In the genomic region with DNA sequence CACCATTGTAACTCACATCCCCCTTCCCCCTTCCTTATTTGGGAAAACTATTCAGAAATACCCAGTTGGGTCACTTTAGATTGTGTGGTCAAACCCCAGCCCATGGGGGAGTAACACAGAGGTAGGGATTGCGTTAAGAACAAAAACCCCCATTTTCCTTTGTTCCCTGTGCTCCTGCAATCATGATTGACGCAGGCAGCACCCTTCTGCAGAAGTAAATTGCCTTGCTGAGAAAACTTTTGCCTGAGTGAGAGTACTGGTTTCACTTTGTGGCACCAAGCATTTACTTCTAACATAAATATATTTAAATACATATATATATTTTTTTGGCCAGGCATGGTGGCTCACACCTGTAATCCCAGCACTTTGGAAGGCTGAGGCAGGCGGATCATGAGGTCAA, we compare ENCODE assay signal across 4 cellular contexts.
TF ChIP-seq lines count a peak whose summit lies in the region.

No MANE protein-coding gene starts in this region.

TF ChIP-seq in HEK293, 187 proteins besides CTCF, POLR2A, EP300 and RAD21:
- TF ChIP-seq SETDB1 (IDR thresholded peaks at IDR 0.05; ENCODE audit: insufficient read length, low read length): peak; percentile 47

TF ChIP-seq in GM12878, 131 proteins besides CTCF, POLR2A, EP300 and RAD21:
- TF ChIP-seq CBX5 (IDR thresholded peaks at IDR 0.05; ENCODE audit: low read depth): peak; percentile 85; the same call in 1 of the 2 replicates
TF ChIP-seq in GM12878: peak in this region for 1; not testable (repeated sequence) for 130.

TF ChIP-seq in K562, 482 proteins besides CTCF, POLR2A, EP300 and RAD21:
- TF ChIP-seq ZNF280A (IDR thresholded peaks at IDR 0.05; ENCODE audit: low read depth, partially characterized antibody): peak; percentile 91
- peak in 1 of 2 experiments; percentile 92; a peak in 2 of 3 replicates for TF ChIP-seq CBX3 (IDR thresholded peaks at IDR 0.05; ENCODE audit: borderline replicate concordance in 1 of 2, low read length in 2 of 2)
- TF ChIP-seq TRIM24 (IDR thresholded peaks at IDR 0.05): 0 out of 4 replicates have a peak, but pooled peaks of 1 of the 2 experiments have one; percentile 11
- TF ChIP-seq CBX5 (IDR thresholded peaks at IDR 0.05; ENCODE audit: borderline replicate concordance, low read depth): peak; percentile 95
- TF ChIP-seq ZNF561 (CRISPR knock-in tag; conservative IDR thresholded peaks at IDR 0.05): 0 out of 2 replicates have a peak, but pooled peaks have one; percentile 38
- TF ChIP-seq TRIM28 (IDR thresholded peaks at IDR 0.05): peak; percentile 66

TF ChIP-seq in H1, 55 proteins besides CTCF, POLR2A, EP300 and RAD21:
- TF ChIP-seq SRF (IDR thresholded peaks at IDR 0.05; ENCODE audit: low read depth, low read length): peak; percentile 14; the same call in 1 of the 2 replicates
TF ChIP-seq in H1: peak in this region for 1; not testable (repeated sequence) for 54.
